Comparison of ENCODE assay signal across 8 cellular contexts in the genomic region with DNA sequence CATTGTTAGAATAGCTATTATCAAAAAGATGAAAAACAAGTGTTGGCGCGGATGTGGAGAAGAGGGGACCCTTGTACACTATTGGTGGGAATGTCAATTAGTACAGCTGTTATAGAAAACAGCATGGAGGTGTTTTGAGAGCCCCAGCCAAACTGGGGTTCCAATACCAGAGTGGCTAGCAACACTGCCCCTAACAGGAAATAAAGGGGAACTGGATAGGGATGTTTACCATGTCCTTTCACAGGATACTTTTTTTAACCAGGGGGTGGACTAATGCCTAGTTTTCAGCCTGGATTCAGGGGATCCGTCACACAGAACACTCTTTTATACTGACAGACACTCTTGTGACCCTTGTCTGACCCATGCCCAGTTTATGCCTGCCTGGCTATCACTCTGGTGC. TPM values are rescaled to one million over a fixed set of nuclear protein-coding genes. Genes with fewer than 3 reads are reported as not detected.
DNase-seq lines count a peak whose midpoint lies in the region; ATAC-seq, FAIRE-seq and TF ChIP-seq lines count a peak whose summit lies in the region.
"Had no signal": no experiment of that assay in that cellular context is flagged by ENCODE, and none has a peak within 500 bp of the region (broad histone marks: within the 10 kb centered on the region; RNA-seq: fewer than 3 reads in every experiment).

No MANE protein-coding gene starts in this region.

- TF ChIP-seq CTCF in A549 (IDR thresholded peaks at IDR 0.05) = no peak

- POLR2A ChIA-PET in A549 (lab: Yijun Ruan, JAX) = no interaction called here

- H3K27ac ChIP-seq in A549 = no peak overlapping the region

- TF ChIP-seq POLR2A in A549 (IDR thresholded peaks at IDR 0.05; ENCODE audit: low read length) = no peak

- CTCF ChIA-PET in A549 (lab: Yijun Ruan, JAX) = interaction anchor here (0.7 to 2.2 kb wide), 4 partner anchors 11 to 124 kb away, joined by 3 to 9 read pairs (median 4); no protein-coding TSS in a partner anchor

- no peaks in the 10 kb centered on the region for H3K9me3 ChIP-seq in A549

- DNase-seq in A549 (ENCODE audit: low read depth in 1 of 2, low spot score in 1 of 2) (no peak), RKO (ENCODE audit: low spot score) (peak; percentile 28), G401 (ENCODE audit: low spot score) (no peak), NCI-H1105 treated with DMSO at 0.1 percent for 48 hours (lab: John Stamatoyannopoulos, UW) (no peak)
- DNase-seq: amniotic stem cell, NCI-H2081 treated with DMSO at 0.1 percent for 48 hours had no signal

- ATAC-seq in A549 = peak; percentile 54 to 58; a peak in 5 of 6 replicates

- no peak overlapping the region for H3K4me3 ChIP-seq in A549

- H3K4me1 ChIP-seq in A549 = peaks cover 14% of the 10 kb centered on the region; the same call in 2 of the 3 replicates

- 81% methylated on average over 3 of the region's 3 CpGs for WGBS in A549 (ENCODE audit: missing lambda C conversion rate)

- H3K4me2 ChIP-seq in A549 = no peak overlapping the region

- TF ChIP-seq EP300 in A549 (IDR thresholded peaks at IDR 0.05) = no peak

- in situ Hi-C loops in G401 (cut with HindIII; ENCODE audit: low sequenced_read_pairs) = no loop called here

- FAIRE-seq in A549 (lab: Jason Lieb, UNC) = no peak

- no peak for TF ChIP-seq RAD21 in A549 (conservative IDR thresholded peaks at IDR 0.05 in 1 of 2, IDR thresholded peaks at IDR 0.05 in 1 of 2)

TF ChIP-seq in A549, 52 proteins besides CTCF, POLR2A, EP300 and RAD21:
- TF ChIP-seq FOSB (CRISPR knock-in tag; IDR thresholded peaks at IDR 0.05) (no peak), HOXB5 (CRISPR knock-in tag; IDR thresholded peaks at IDR 0.05) (no peak), NPAS2 (CRISPR knock-in tag; IDR thresholded peaks at IDR 0.05; ENCODE audit: borderline replicate concordance) (no peak), KDM5A (IDR thresholded peaks at IDR 0.05) (no peak), RFX5 (IDR thresholded peaks at IDR 0.05) (no peak), CHD4 (IDR thresholded peaks at IDR 0.05; ENCODE audit: borderline replicate concordance) (no peak), GATA3 (IDR thresholded peaks at IDR 0.05; ENCODE audit: borderline replicate concordance) (no peak), HOXA7 (CRISPR knock-in tag; IDR thresholded peaks at IDR 0.05) (no peak), ZNF302 (CRISPR knock-in tag; IDR thresholded peaks at IDR 0.05) (no peak), SMC3 (IDR thresholded peaks at IDR 0.05) (no peak), CBX2 (IDR thresholded peaks at IDR 0.05; ENCODE audit: borderline replicate concordance, low read depth) (no peak), MAFK (IDR thresholded peaks at IDR 0.05; ENCODE audit: partially characterized antibody) (no peak)
- TF ChIP-seq, protein P1, sequence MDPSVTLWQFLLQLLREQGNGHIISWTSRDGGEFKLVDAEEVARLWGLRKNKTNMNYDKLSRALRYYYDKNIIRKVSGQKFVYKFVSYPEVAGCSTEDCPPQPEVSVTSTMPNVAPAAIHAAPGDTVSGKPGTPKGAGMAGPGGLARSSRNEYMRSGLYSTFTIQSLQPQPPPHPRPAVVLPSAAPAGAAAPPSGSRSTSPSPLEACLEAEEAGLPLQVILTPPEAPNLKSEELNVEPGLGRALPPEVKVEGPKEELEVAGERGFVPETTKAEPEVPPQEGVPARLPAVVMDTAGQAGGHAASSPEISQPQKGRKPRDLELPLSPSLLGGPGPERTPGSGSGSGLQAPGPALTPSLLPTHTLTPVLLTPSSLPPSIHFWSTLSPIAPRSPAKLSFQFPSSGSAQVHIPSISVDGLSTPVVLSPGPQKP (IDR thresholded peaks at IDR 0.05; ENCODE audit: low read depth, low read length) = no peak
- TF ChIP-seq, protein P2, sequence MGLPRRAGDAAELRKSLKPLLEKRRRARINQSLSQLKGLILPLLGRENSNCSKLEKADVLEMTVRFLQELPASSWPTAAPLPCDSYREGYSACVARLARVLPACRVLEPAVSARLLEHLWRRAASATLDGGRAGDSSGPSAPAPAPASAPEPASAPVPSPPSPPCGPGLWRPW (IDR thresholded peaks at IDR 0.05) = no peak

RNA-seq across cellular contexts. Expression of a gene that starts 6.9 kb away (rescaled TPM):
- polyA plus RNA-seq in A549 (2011; rRNA removed) = 76.6 and 96.5 TPM in 2 replicates
- polyA plus RNA-seq in A549 (2012; cell fraction: cytosol; rRNA removed) = 98.6 and 104 TPM in 2 replicates
- 128 and 176 TPM in 2 replicates for polyA plus RNA-seq in A549 (2012; cell fraction: nucleus; rRNA removed)
- polyA plus RNA-seq in A549 (2017; fragmentation: RNase III; extraction: RNeasy Plus Mini Kit Qiagen cat#74134 plus additional on column Dnase treatment) = 80.8 to 92.9 TPM (median 91.5 TPM) in 3 replicates
- 44.4 and 62.6 TPM in 2 replicates for polyA minus RNA-seq in A549 (2011; rRNA and poly(A)+ RNA removed)
- 3.2 and 7.0 TPM in 2 replicates for total RNA-seq in G401 (2014; rRNA removed; shearing (Covaris generic))

RNA-seq across cellular contexts. Expression of a gene that starts 28.4 kb away (rescaled TPM):
- polyA plus RNA-seq in A549 (2011; rRNA removed) = 0.49 and 0.65 TPM in 2 replicates
- polyA plus RNA-seq in A549 (2012; cell fraction: cytosol; rRNA removed) = 0.52 and 0.73 TPM in 2 replicates
- polyA plus RNA-seq in A549 (2012; cell fraction: nucleus; rRNA removed) = 0.79 and 0.95 TPM in 2 replicates
- 0.37 to 0.71 TPM (median 0.42 TPM) in 3 replicates for polyA plus RNA-seq in A549 (2017; fragmentation: RNase III; extraction: RNeasy Plus Mini Kit Qiagen cat#74134 plus additional on column Dnase treatment)
- 0.29 and 1.1 TPM in 2 replicates for polyA minus RNA-seq in A549 (2011; rRNA and poly(A)+ RNA removed)
- not detected in 2 replicates for total RNA-seq in G401 (2014; rRNA removed; shearing (Covaris generic))
- total RNA-seq: osteocyte had no signal

RNA-seq across cellular contexts. Expression of a gene that starts 31.8 kb away (rescaled TPM):
- polyA plus RNA-seq in A549 (2011; rRNA removed) = 24.6 and 26.0 TPM in 2 replicates
- polyA plus RNA-seq in A549 (2012; cell fraction: cytosol; rRNA removed) = 12.4 and 14.5 TPM in 2 replicates
- 30.5 and 39.3 TPM in 2 replicates for polyA plus RNA-seq in A549 (2012; cell fraction: nucleus; rRNA removed)
- 17.7 to 19.9 TPM (median 18.7 TPM) in 3 replicates for polyA plus RNA-seq in A549 (2017; fragmentation: RNase III; extraction: RNeasy Plus Mini Kit Qiagen cat#74134 plus additional on column Dnase treatment)
- polyA minus RNA-seq in A549 (2011; rRNA and poly(A)+ RNA removed) = 53.6 and 55.0 TPM in 2 replicates
- total RNA-seq in G401 (2014; rRNA removed; shearing (Covaris generic)) = 4.9 and 5.9 TPM in 2 replicates

RNA-seq across cellular contexts. Expression of a gene that starts 34.5 kb away (rescaled TPM):
- polyA plus RNA-seq in A549 (2011; rRNA removed) = not detected in 2 replicates
- polyA plus RNA-seq in A549 (2012; cell fraction: cytosol; rRNA removed) = not detected in 2 replicates
- not detected in 2 replicates for polyA plus RNA-seq in A549 (2012; cell fraction: nucleus; rRNA removed)
- polyA plus RNA-seq in A549 (2017; fragmentation: RNase III; extraction: RNeasy Plus Mini Kit Qiagen cat#74134 plus additional on column Dnase treatment) = not detected in 3 replicates
- polyA minus RNA-seq in A549 (2011; rRNA and poly(A)+ RNA removed) = not detected in 2 replicates
- total RNA-seq in G401 (2014; rRNA removed; shearing (Covaris generic)) = not detected in 2 replicates
- total RNA-seq: osteocyte; T-helper 1 cell treated with Interleukin-12 subunit alpha and Interleukin-12 subunit beta and Interleukin-4 antibody, amounts not matched to agents 30 ng/mL and 1 ng/mL, for 36 hours had no signal

RNA-seq across cellular contexts. Expression of a gene that starts 59.6 kb away (rescaled TPM):
- polyA plus RNA-seq in A549 (2011; rRNA removed) = 0.08 TPM in 1 of 2 replicates, not detected in the other
- 0.01 and 0.03 TPM in 2 replicates for polyA plus RNA-seq in A549 (2012; cell fraction: cytosol; rRNA removed)
- polyA plus RNA-seq in A549 (2012; cell fraction: nucleus; rRNA removed) = 0.06 TPM in 1 of 2 replicates, not detected in the other
- 0.03 TPM in 1 of 3 replicates, not detected in the others for polyA plus RNA-seq in A549 (2017; fragmentation: RNase III; extraction: RNeasy Plus Mini Kit Qiagen cat#74134 plus additional on column Dnase treatment)
- polyA minus RNA-seq in A549 (2011; rRNA and poly(A)+ RNA removed) = 0.08 and 0.10 TPM in 2 replicates
- not detected in 2 replicates for total RNA-seq in G401 (2014; rRNA removed; shearing (Covaris generic))
- total RNA-seq: osteocyte had no signal
